ENCODE assay signal across 19 cellular contexts in genomic region chr7:40300146-40300655, GRCh38.
DNase-seq lines count a peak whose midpoint lies in the region; ATAC-seq and TF ChIP-seq lines count a peak whose summit lies in the region.
"Had no signal": no experiment of that assay in that cellular context is flagged by ENCODE, and none has a peak within 500 bp of the region (broad histone marks: within the 10 kb centered on the region; RNA-seq: fewer than 3 reads in every experiment).

No MANE protein-coding gene starts in this region.

- H3K18ac ChIP-seq in IMR-90 (ENCODE audit: low read depth, low read length): no peak overlapping the region

- H3K4me3 ChIP-seq in IMR-90 (ENCODE audit: insufficient read depth, low read depth, low read length) (no peak overlapping the region), smooth muscle cell (no peak overlapping the region)
- H3K4me3 ChIP-seq: BLaER1 treated with 17β-estradiol and CSF1 and Interleukin-3, amounts not matched to agents 10 nM and 100 nM; MG63; Peyer's patch had no signal

- H3K9me1 ChIP-seq in IMR-90 (ENCODE audit: insufficient read depth, low read length): no peaks in the 10 kb centered on the region; the same call in 1 of the 2 replicates

- CTCF ChIA-PET in IMR-90 (lab: Yijun Ruan, JAX): no interaction called here

- H2BK20ac ChIP-seq in IMR-90 (ENCODE audit: low read depth, low read length): no peak overlapping the region

- peaks cover 30% of the 10 kb centered on the region for H3F3A ChIP-seq in smooth muscle cell (ENCODE audit: low read depth)

- H3K23ac ChIP-seq in IMR-90 (ENCODE audit: low read depth, low read length): no peak overlapping the region

- H3K36me3 Mint-ChIP-seq in mesothelial cell of epicardium: no peaks in the 10 kb centered on the region
- no peaks in the 10 kb centered on the region for H3K36me3 Mint-ChIP-seq in glutamatergic neuron (ENCODE audit: unreplicated experiment)
- H3K36me3 Mint-ChIP-seq: CD8-positive, alpha-beta T cell had no signal

- H3K79me2 ChIP-seq in smooth muscle cell (ENCODE audit: low read depth): no peaks in the 10 kb centered on the region

- H4K20me1 ChIP-seq in IMR-90 (ENCODE audit: insufficient read depth, low read length) (no peaks in the 10 kb centered on the region), smooth muscle cell (ENCODE audit: low read depth) (no peaks in the 10 kb centered on the region)
- H4K20me1 ChIP-seq: BLaER1 treated with 17β-estradiol and CSF1 and Interleukin-3, amounts not matched to agents 10 nM and 100 nM had no signal

- TF ChIP-seq RAD21 in IMR-90 (IDR thresholded peaks at IDR 0.05; ENCODE audit: low read length): no peak

- H3K27me3 Mint-ChIP-seq in mesothelial cell of epicardium (ENCODE audit: low read depth) (no peaks in the 10 kb centered on the region), glutamatergic neuron (ENCODE audit: unreplicated experiment) (no peaks in the 10 kb centered on the region)

- no peak overlapping the region for H4K5ac ChIP-seq in IMR-90 (ENCODE audit: low read depth, low read length)

- H3K9me3 ChIP-seq in IMR-90 (ENCODE audit: control insufficient read depth, insufficient read depth, low read length): no peaks in the 10 kb centered on the region
- no peaks in the 10 kb centered on the region for H3K9me3 ChIP-seq in smooth muscle cell (replicated peaks; ENCODE audit: low read depth)
- H3K9me3 ChIP-seq: BLaER1 treated with 17β-estradiol and CSF1 and Interleukin-3, amounts not matched to agents 10 nM and 100 nM; MG63; Peyer's patch had no signal

- H4K8ac ChIP-seq in IMR-90 (ENCODE audit: low read depth in 2 of 2, low read length in 2 of 2): no peak overlapping the region

- DNase-seq in IMR-90: no peak
- peak; percentile 19 for DNase-seq in astrocyte of the hippocampus (ENCODE audit: low read depth, low spot score)
- no peak for DNase-seq in mesothelial cell of epicardium (ENCODE audit: low spot score in 2 of 2, unreplicated experiment in 2 of 2)
- DNase-seq in smooth muscle cell (lab: John Stamatoyannopoulos, UW; ENCODE audit: unreplicated experiment): no peak
- no peak for DNase-seq in glutamatergic neuron
- no peak for DNase-seq in HPDE6-E6E7 (ENCODE audit: extremely low spot score)
- no peak for DNase-seq in cardiac septum (ENCODE audit: low spot score)
- DNase-seq: CD8-positive, alpha-beta T cell; DMS53; H7; HFFc6; MG63; NCI-H1105; NCI-H2081 treated with DMSO at 0.1 percent for 48 hours; NCI-H446 treated with DMSO at 0.1 percent for 48 hours; NCI-H69; Peyer's patch had no signal

- H3K27ac Mint-ChIP-seq in mesothelial cell of epicardium: peak overlapping the region; percentile 19
- no peak overlapping the region for H3K27ac Mint-ChIP-seq in glutamatergic neuron (ENCODE audit: unreplicated experiment)
- H3K27ac Mint-ChIP-seq: CD8-positive, alpha-beta T cell; HFFc6 had no signal

- POLR2A ChIA-PET in IMR-90 (lab: Charles Lee; ENCODE audit: unreplicated experiment): no interaction called here

- H3K9ac ChIP-seq in IMR-90 (ENCODE audit: low read depth, low read length): no peak overlapping the region
- H3K9ac ChIP-seq in smooth muscle cell (ENCODE audit: low read depth): peak overlapping the region; percentile 93
- H3K9ac ChIP-seq: BLaER1 treated with 17β-estradiol and CSF1 and Interleukin-3, amounts not matched to agents 10 nM and 100 nM had no signal

- TF ChIP-seq POLR2A in IMR-90 (IDR thresholded peaks at IDR 0.05; ENCODE audit: low read depth, low read length): no peak

- no peak overlapping the region for H2AK5ac ChIP-seq in IMR-90 (ENCODE audit: low read depth, low read length)

- H3K9me3 Mint-ChIP-seq in mesothelial cell of epicardium: no peaks in the 10 kb centered on the region
- H3K9me3 Mint-ChIP-seq in glutamatergic neuron (ENCODE audit: unreplicated experiment): no peaks in the 10 kb centered on the region
- H3K9me3 Mint-ChIP-seq: CD8-positive, alpha-beta T cell; HFFc6 had no signal

- H3K4ac ChIP-seq in IMR-90 (ENCODE audit: low read depth, low read length): no peak overlapping the region

- H3K36me3 ChIP-seq in IMR-90 (ENCODE audit: control insufficient read depth, insufficient read depth, low read length) (no peaks in the 10 kb centered on the region), smooth muscle cell (ENCODE audit: low read depth) (no peaks in the 10 kb centered on the region)
- H3K36me3 ChIP-seq: BLaER1 treated with 17β-estradiol and CSF1 and Interleukin-3, amounts not matched to agents 10 nM and 100 nM; MG63; Peyer's patch had no signal

- H3K4me2 ChIP-seq in IMR-90 (ENCODE audit: low read depth, low read length) (no peak overlapping the region), smooth muscle cell (peak overlapping the region; percentile 19)

- 0 out of 2 replicates have a peak overlapping the region, but pooled peaks have one; percentile 53 for H3K14ac ChIP-seq in IMR-90 (replicated peaks; ENCODE audit: low read depth, low read length)

- H3K56ac ChIP-seq in IMR-90 (ENCODE audit: extremely low read depth, insufficient read depth, low read length): no peak overlapping the region

- H2BK120ac ChIP-seq in IMR-90 (ENCODE audit: low read depth, low read length): peak overlapping the region; percentile 54; the same call in 1 of the 2 replicates

- no peak overlapping the region for H2BK5ac ChIP-seq in IMR-90 (ENCODE audit: low read depth, low read length, poor library complexity, severe bottlenecking)

- peaks cover 12% of the 10 kb centered on the region for H3K4me1 ChIP-seq in IMR-90 (ENCODE audit: control insufficient read depth, insufficient read depth, low read length)
- peaks cover 10% of the 10 kb centered on the region for H3K4me1 ChIP-seq in smooth muscle cell (ENCODE audit: low read depth)
- H3K4me1 ChIP-seq: Peyer's patch had no signal

- in situ Hi-C loops in IMR-90 (cut with MboI; ENCODE audit: low sequenced_read_pairs): no loop called here

- H2AFZ ChIP-seq in IMR-90 (replicated peaks; ENCODE audit: low read length, poor library complexity) (no peak overlapping the region), smooth muscle cell (ENCODE audit: low read depth) (peak overlapping the region; percentile 5)

- 100% methylated on average over 1 of the region's 3 CpGs; no CpG with 5 or more reads in 1 of the 2 experiments for WGBS in IMR-90 (ENCODE audit: extremely low coverage in 2 of 2, insufficient read length in 1 of 2), 2 experiments
- WGBS in smooth muscle cell (ENCODE audit: low lambda C conversion rate): 47% methylated on average over 3 of the region's 3 CpGs

- no peaks in the 10 kb centered on the region for H3K27me3 ChIP-seq in IMR-90 (ENCODE audit: control insufficient read depth, insufficient read depth, low read length)
- H3K27me3 ChIP-seq in smooth muscle cell (ENCODE audit: low read depth): no peaks in the 10 kb centered on the region
- H3K27me3 ChIP-seq: BLaER1 treated with 17β-estradiol and CSF1 and Interleukin-3, amounts not matched to agents 10 nM and 100 nM; MG63; Peyer's patch had no signal

- no peak overlapping the region for H2AK9ac ChIP-seq in IMR-90 (replicated peaks; ENCODE audit: low read depth, low read length, poor library complexity)

- ATAC-seq in IMR-90 (ENCODE audit: low read depth): no peak
- ATAC-seq: CD8-positive, alpha-beta T cell; Right ventricle myocardium inferior had no signal

- H3K4me3 Mint-ChIP-seq in mesothelial cell of epicardium (no peak overlapping the region), glutamatergic neuron (ENCODE audit: unreplicated experiment) (no peak overlapping the region)
- H3K4me3 Mint-ChIP-seq: CD8-positive, alpha-beta T cell; HFFc6 had no signal

- no peak overlapping the region for H2BK15ac ChIP-seq in IMR-90 (ENCODE audit: low read depth, low read length)

- H3K79me1 ChIP-seq in IMR-90 (ENCODE audit: low read depth in 1 of 2, low read length in 2 of 2): no peaks in the 10 kb centered on the region

- dilution Hi-C loops in IMR-90 (cut with HindIII; ENCODE audit: low sequenced_read_pairs, unreplicated experiment): no loop called here

- H4K91ac ChIP-seq in IMR-90 (ENCODE audit: insufficient read depth, low read depth, low read length): no peak overlapping the region

- BruUV-seq in IMR-90 (replicated peaks; lab: Mats Ljungman, UMichigan): no TSS peak

- no peak overlapping the region for H3K27ac ChIP-seq in IMR-90 (ENCODE audit: insufficient read depth, low read length)
- H3K27ac ChIP-seq in smooth muscle cell (ENCODE audit: low read depth): peak overlapping the region; percentile 100
- H3K27ac ChIP-seq: BLaER1 treated with 17β-estradiol and CSF1 and Interleukin-3, amounts not matched to agents 10 nM and 100 nM; Peyer's patch had no signal

- intact Hi-C loops in IMR-90 (cut with micrococcal nuclease) (no loop called here), cardiac septum (cut with DNase I) (no loop called here)

- H3K4me1 Mint-ChIP-seq in mesothelial cell of epicardium (peaks cover 36% of the 10 kb centered on the region), glutamatergic neuron (ENCODE audit: low read depth, unreplicated experiment) (no peaks in the 10 kb centered on the region)

- TF ChIP-seq CTCF in IMR-90 (conservative IDR thresholded peaks at IDR 0.05; ENCODE audit: low read depth, low read length) (no peak), mesothelial cell of epicardium (IDR thresholded peaks at IDR 0.05; ENCODE audit: unreplicated experiment) (no peak), smooth muscle cell (IDR thresholded peaks at IDR 0.05; ENCODE audit: borderline replicate concordance, insufficient read depth, poor library complexity, severe bottlenecking) (no peak), glutamatergic neuron (IDR thresholded peaks at IDR 0.05; ENCODE audit: partially characterized antibody, unreplicated experiment) (no peak)

TF ChIP-seq in IMR-90, 13 proteins besides CTCF, POLR2A, EP300 and RAD21:
- TF ChIP-seq CEBPB (IDR thresholded peaks at IDR 0.05; ENCODE audit: low read depth, low read length) (no peak), NFE2L2 (IDR thresholded peaks at IDR 0.05; ENCODE audit: low read depth, low read length) (no peak)
